ENCODE assay signal across 8 cellular contexts in the genomic region with DNA sequence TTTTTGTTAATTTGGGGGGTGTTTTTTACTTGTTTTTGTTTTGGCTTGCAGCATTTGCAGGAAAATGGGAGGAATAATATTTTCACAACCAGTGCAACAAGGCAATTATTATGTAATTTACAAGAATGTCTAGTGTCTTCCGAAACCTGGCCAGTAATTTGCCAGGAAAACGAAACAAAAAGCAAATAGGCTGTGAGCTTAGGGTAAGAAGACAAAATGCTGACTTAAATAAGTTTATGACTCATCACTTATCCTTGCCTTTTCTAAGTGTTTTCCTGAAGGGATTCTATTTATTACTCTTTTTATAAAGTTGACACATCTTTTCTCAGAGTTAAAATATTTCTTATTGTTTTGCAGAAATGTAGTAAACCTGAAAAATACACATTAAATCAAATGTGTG. TPM values are rescaled to one million over a fixed set of nuclear protein-coding genes. Genes with fewer than 3 reads are reported as not detected.
DNase-seq lines count a peak whose midpoint lies in the region; ATAC-seq, FAIRE-seq and TF ChIP-seq lines count a peak whose summit lies in the region.

No MANE protein-coding gene starts in this region.

- H3K27me3 Mint-ChIP-seq in activated CD8-positive, alpha-beta T cell treated with anti-CD3 and anti-CD28 coated beads, Interleukin-2, amount 10 ng/mL, durations not matched to agents 7 days and 5 days (ENCODE audit: low read depth): no peaks in the 10 kb centered on the region

- H3K27ac ChIP-seq in H1 (ENCODE audit: low read depth, low read length): no peak overlapping the region

- peaks cover 1 to 6% of the 10 kb centered on the region in 2 experiments for H4K20me1 ChIP-seq in H1 (replicated peaks in 1 of 2; ENCODE audit: control insufficient read depth in 1 of 2, insufficient read depth in 2 of 2, low read length in 2 of 2)

- peaks cover 0 to 71% of the 10 kb centered on the region in 2 experiments; a peak in 2 of 4 replicates for H3K79me2 ChIP-seq in H1 (ENCODE audit: control insufficient read depth in 1 of 2, insufficient read depth in 2 of 2, low read length in 2 of 2)

- H3K4me1 Mint-ChIP-seq in activated CD8-positive, alpha-beta T cell treated with anti-CD3 and anti-CD28 coated beads, Interleukin-2, amount 10 ng/mL, durations not matched to agents 7 days and 5 days (ENCODE audit: low read depth): no peaks in the 10 kb centered on the region

- H3K79me1 ChIP-seq in H1 (ENCODE audit: low read depth, low read length): no peaks in the 10 kb centered on the region

- no peak overlapping the region for H3K56ac ChIP-seq in H1 (replicated peaks; ENCODE audit: insufficient read length, low read depth, low read length)

- H3K36me3 Mint-ChIP-seq in activated CD8-positive, alpha-beta T cell treated with anti-CD3 and anti-CD28 coated beads, Interleukin-2, amount 10 ng/mL, durations not matched to agents 7 days and 5 days (ENCODE audit: low read depth): no peaks in the 10 kb centered on the region

- H2AFZ ChIP-seq in H1 (ENCODE audit: low read length): no peak overlapping the region

- CTCF ChIA-PET in H1 (lab: Charles Lee; ENCODE audit: partially characterized antibody): interaction anchor here (0.6 kb wide), 2 partner anchors 47 to 203 kb away, joined by 3 read pairs; no protein-coding TSS in a partner anchor
- CTCF ChIA-PET in activated CD8-positive, alpha-beta T cell treated with anti-CD3 and anti-CD28 coated beads, Interleukin-2, amount 10 ng/mL, durations not matched to agents 7 days and 5 days (lab: Charles Lee): no interaction called here

- no peak for TF ChIP-seq CTCF in H1 (IDR thresholded peaks at IDR 0.05; ENCODE audit: control extremely low read depth in 1 of 3, insufficient read depth in 1 of 3, low read depth in 1 of 3, low read length in 3 of 3)

- no peak overlapping the region for H3K18ac ChIP-seq in H1 (ENCODE audit: extremely low read depth, low read length)

- H2AK5ac ChIP-seq in H1 (ENCODE audit: low read depth, low read length): no peak overlapping the region

- ATAC-seq in GM18867 (IDR thresholded peaks at IDR 0.05; ENCODE audit: unreplicated experiment): peak; percentile 89
- no peak for ATAC-seq in activated CD8-positive, alpha-beta T cell treated with anti-CD3 and anti-CD28 coated beads, Interleukin-2, amount 10 ng/mL, durations not matched to agents 7 days and 5 days

- no peak overlapping the region for H4K91ac ChIP-seq in H1 (replicated peaks; ENCODE audit: insufficient read length, low read length)

- H3K23ac ChIP-seq in H1 (ENCODE audit: insufficient read length): no peak overlapping the region

- peak; percentile 22 for DNase-seq in MG63
- no peak for DNase-seq in H1 (ENCODE audit: low read depth in 1 of 2, low spot score in 2 of 2)
- peak; percentile 43 for DNase-seq in pulmonary artery endothelial cell (ENCODE audit: low read depth, low spot score)
- no peak for DNase-seq in effector CD8-positive, alpha-beta T cell (lab: John Stamatoyannopoulos, UW)
- DNase-seq in activated CD8-positive, alpha-beta T cell treated with anti-CD3 and anti-CD28 coated beads, Interleukin-2, amount 10 ng/mL, durations not matched to agents 7 days and 5 days: no peak
- DNase-seq in SKM-1 (lab: John Stamatoyannopoulos, UW; ENCODE audit: unreplicated experiment): no peak
- DNase-seq in retina: no peak

- no peak overlapping the region for H3K4ac ChIP-seq in H1 (replicated peaks; ENCODE audit: insufficient read length, low read depth, low read length)

- no peak overlapping the region for H2BK20ac ChIP-seq in H1 (ENCODE audit: low read length)

- POLR2A ChIA-PET in H1 (lab: Charles Lee; ENCODE audit: partially characterized antibody): no interaction called here
- POLR2A ChIA-PET in activated CD8-positive, alpha-beta T cell treated with anti-CD3 and anti-CD28 coated beads, Interleukin-2, amount 10 ng/mL, durations not matched to agents 7 days and 5 days (lab: Charles Lee): no interaction called here

- H2BK5ac ChIP-seq in H1 (ENCODE audit: low read depth, low read length): no peak overlapping the region

- H3K27ac Mint-ChIP-seq in activated CD8-positive, alpha-beta T cell treated with anti-CD3 and anti-CD28 coated beads, Interleukin-2, amount 10 ng/mL, durations not matched to agents 7 days and 5 days: no peak overlapping the region

- H3K4me3 Mint-ChIP-seq in activated CD8-positive, alpha-beta T cell treated with anti-CD3 and anti-CD28 coated beads, Interleukin-2, amount 10 ng/mL, durations not matched to agents 7 days and 5 days: no peak overlapping the region

- no peak overlapping the region for H4K8ac ChIP-seq in H1 (ENCODE audit: extremely low read depth, insufficient read depth, low read length)

- no peak for TF ChIP-seq EP300 in H1 (IDR thresholded peaks at IDR 0.05; ENCODE audit: borderline replicate concordance in 1 of 2, low read depth in 2 of 2, low read length in 2 of 2)

- peaks cover 0 to 4% (median 0%) of the 10 kb centered on the region in 4 experiments; a peak in 1 of 7 replicates for H3K4me1 ChIP-seq in H1 (replicated peaks in 1 of 4; ENCODE audit: control insufficient read depth in 3 of 4, insufficient read depth in 4 of 4, low read length in 3 of 4)

- H3K36me3 ChIP-seq in MG63: no peaks in the 10 kb centered on the region
- no peaks in the 10 kb centered on the region for H3K36me3 ChIP-seq in H1 (ENCODE audit: control insufficient read depth in 2 of 4, insufficient read depth in 4 of 4, low read length in 3 of 4)

- no peak overlapping the region for H2BK12ac ChIP-seq in H1 (ENCODE audit: low read depth, low read length)

- H3K4me3 ChIP-seq in MG63: peak overlapping the region; percentile 38
- no peak overlapping the region for H3K4me3 ChIP-seq in H1 (ENCODE audit: extremely low read depth in 1 of 4, insufficient read depth in 2 of 4, low read depth in 3 of 4, low read length in 4 of 4)

- H4K5ac ChIP-seq in H1 (ENCODE audit: insufficient read length, low read depth, low read length): no peak overlapping the region

- H3K14ac ChIP-seq in H1 (ENCODE audit: insufficient read length): no peak overlapping the region

- H3K27me3 ChIP-seq in MG63 (no peaks in the 10 kb centered on the region), H1 (replicated peaks in 1 of 4; ENCODE audit: control insufficient read depth in 3 of 4, extremely low read depth in 1 of 4, insufficient read depth in 3 of 4, low read length in 3 of 4) (no peaks in the 10 kb centered on the region)

- WGBS in H1 (ENCODE audit: extremely low coverage in 1 of 2, insufficient coverage in 1 of 2, insufficient read length in 1 of 2, insufficient replicate concordance in 2 of 2, low coverage in 1 of 2, low lambda C conversion rate in 2 of 2, missing lambda C conversion rate in 1 of 2), 2 experiments: 58% methylated on average over 2 of the region's 2 CpGs; no CpG with 5 or more reads in 1 of the 2 experiments

- H2BK120ac ChIP-seq in H1 (replicated peaks; ENCODE audit: low read depth, low read length): no peak overlapping the region

- no peaks in the 10 kb centered on the region for H3K9me3 Mint-ChIP-seq in activated CD8-positive, alpha-beta T cell treated with anti-CD3 and anti-CD28 coated beads, Interleukin-2, amount 10 ng/mL, durations not matched to agents 7 days and 5 days (ENCODE audit: insufficient read depth)

- H2BK15ac ChIP-seq in H1 (ENCODE audit: low read length): no peak overlapping the region

- no peak for FAIRE-seq in H1 (lab: Jason Lieb, UNC)

- TF ChIP-seq RAD21 in H1 (IDR thresholded peaks at IDR 0.05 in 1 of 2, conservative IDR thresholded peaks at IDR 0.05 in 1 of 2; ENCODE audit: low read depth in 2 of 2, low read length in 2 of 2): no peak

- H3K9me3 ChIP-seq in MG63 (no peaks in the 10 kb centered on the region), H1 (ENCODE audit: insufficient read depth in 2 of 2, low read depth in 1 of 2, low read length in 1 of 2) (peaks cover 0 to under 1% of the 10 kb centered on the region in 2 experiments; a peak in 2 of 4 replicates)

- H3K4me2 ChIP-seq in H1 (ENCODE audit: insufficient read depth in 1 of 2, low read depth in 2 of 2, low read length in 2 of 2): no peak overlapping the region

- TF ChIP-seq POLR2A in H1 (IDR thresholded peaks at IDR 0.05; ENCODE audit: control extremely low read depth in 1 of 2, low read depth in 2 of 2, low read length in 2 of 2): no peak

- H3K23me2 ChIP-seq in H1 (ENCODE audit: low read depth, low read length): no peaks in the 10 kb centered on the region

- no peak overlapping the region for H3K9ac ChIP-seq in H1 (replicated peaks in 1 of 4; ENCODE audit: extremely low read depth in 1 of 4, low read depth in 3 of 4, low read length in 3 of 4)

TF ChIP-seq in H1, 55 proteins besides CTCF, POLR2A, EP300 and RAD21:
- peak; percentile 63; the same call in 1 of the 2 replicates for TF ChIP-seq BACH1 (IDR thresholded peaks at IDR 0.05; ENCODE audit: low read length)
- TF ChIP-seq JUN (IDR thresholded peaks at IDR 0.05; ENCODE audit: low read depth, low read length): no peak

RNA-seq across cellular contexts. Expression of gene KCNT2, which starts 49.8 kb away (rescaled TPM):
- total RNA-seq in MG63 (2014; rRNA removed; shearing (Covaris generic); ENCODE audit: low replicate concordance): 0.07 and 0.94 TPM in 2 replicates
- 9.3 and 10.2 TPM in 2 replicates for total RNA-seq in H1 (2021; fragmentation: NEBNext Ultra II Directional; extraction: Animal tissue kit (Norgen Biotek cat#: 25700))
- 2.3 TPM in 2 replicates for polyA plus RNA-seq in H1 (2011; rRNA removed)
- 3.2 TPM for polyA plus RNA-seq in H1 (2011; cell fraction: cytosol; rRNA removed)
- 7.5 TPM for polyA plus RNA-seq in H1 (2011; cell fraction: nucleus; rRNA removed)
- 2.7 to 5.4 TPM (median 3.9 TPM) in 4 replicates for polyA plus RNA-seq in H1 (2012, experiment 1 of 2)
- 0.41 TPM for polyA plus RNA-seq in H1 (2012, experiment 2 of 2)
- 5.4 TPM for polyA plus RNA-seq in H1 (2013, experiment 1 of 2)
- 5.1 TPM for polyA plus RNA-seq in H1 (2013, experiment 2 of 2)
- 24.3 and 25.2 TPM in 2 replicates for polyA minus RNA-seq in H1 (2011; rRNA and poly(A)+ RNA removed)
- 9.8 TPM for polyA minus RNA-seq in H1 (2011; cell fraction: cytosol; rRNA and poly(A)+ RNA removed)
- polyA minus RNA-seq in H1 (2011; cell fraction: nucleus; rRNA and poly(A)+ RNA removed): 127 TPM
- 0.53 and 2.5 TPM in 2 replicates for total RNA-seq in pulmonary artery endothelial cell
- total RNA-seq in activated CD8-positive, alpha-beta T cell treated with anti-CD3 and anti-CD28 coated beads, Interleukin-2, amount 10 ng/mL, durations not matched to agents 7 days and 5 days: not detected

Comparison
In these comparisons a context has a peak if more than half of its experiments do, and no peak if none do; other contexts are left out.
1. DNase-seq: peak in MG63 (single experiment) and pulmonary artery endothelial cell (single experiment); none in H1 (0 of 2), effector CD8-positive, alpha-beta T cell (single experiment), activated CD8-positive, alpha-beta T cell treated with anti-CD3 and anti-CD28 coated beads, Interleukin-2, amount 10 ng/mL, durations not matched to agents 7 days and 5 days (single experiment), SKM-1 (single experiment) and retina (single experiment).